ENCODE assay signal across 36 cellular contexts in the genomic region with DNA sequence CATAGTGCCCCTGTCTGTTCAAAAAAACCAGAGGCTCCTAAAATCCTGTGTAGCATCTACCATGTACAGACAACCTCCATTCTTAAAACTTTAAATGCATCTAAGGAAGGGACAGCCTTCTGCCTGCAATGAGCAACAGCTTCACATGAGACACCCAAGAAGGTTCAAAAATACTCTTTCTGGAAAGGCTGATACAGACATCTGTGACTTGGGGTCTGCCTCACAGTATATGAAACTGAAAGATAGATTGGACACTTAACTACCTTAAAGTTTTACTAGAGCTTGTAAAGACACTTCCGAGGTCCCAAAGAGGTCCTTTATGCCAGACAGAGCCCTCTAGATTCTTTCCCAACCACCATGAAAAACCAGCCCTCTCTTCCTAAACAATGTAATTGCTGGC. TPM values are rescaled to one million over a fixed set of nuclear protein-coding genes. Genes with fewer than 3 reads are reported as not detected.
"Had no signal": no experiment of that assay in that cellular context is flagged by ENCODE, and none has a peak within 500 bp of the region (broad histone marks: within the 10 kb centered on the region; RNA-seq: fewer than 3 reads in every experiment).

No MANE protein-coding gene starts in this region.

- H3K9me3 ChIP-seq: SJCRH30 had no signal

- H3K9me3 Mint-ChIP-seq: T-cell had no signal

- H3K27me3 ChIP-seq: SJCRH30 had no signal

- H3K27ac ChIP-seq: KMS-11, PC-9, RWPE1, SJCRH30, SK-N-MC had no signal

- H2AFZ ChIP-seq: PC-9 had no signal

- DNase-seq: Kasumi-1, NCI-H1048, NCI-H1092 treated with DMSO at 0.1 percent for 48 hours, NCI-H1105 treated with DMSO at 0.1 percent for 48 hours, NCI-H1417, NCI-H1436, NCI-H146, NCI-H1694, NCI-H187, NCI-H1930, NCI-H2029 treated with DMSO at 0.1 percent for 48 hours, NCI-H2081 treated with DMSO at 0.1 percent for 48 hours, NCI-H2107, NCI-H2171, NCI-H226, NCI-H446 treated with DMSO at 0.1 percent for 48 hours, NCI-H510A, NCI-H524, NCI-H526, NCI-H69, NCI-H748 treated with DMSO at 0.1 percent for 48 hours, NCI-H82, PC-9, SHP77, SIG-M5, SJCRH30, T-cell had no signal

- H3K9ac ChIP-seq: KMS-11 had no signal

- H3K4me3 Mint-ChIP-seq: T-cell had no signal

- H3K27ac Mint-ChIP-seq: T-cell had no signal

- H3K4me3 ChIP-seq: PC-9, SJCRH30, SK-N-MC had no signal

- H3K4me2 ChIP-seq: KMS-11, PC-9 had no signal

- H3K27me3 Mint-ChIP-seq: T-cell had no signal

- H3K4me1 Mint-ChIP-seq: T-cell had no signal

- H3K4me1 ChIP-seq: SJCRH30 had no signal

- ATAC-seq: Panc1, Right ventricle myocardium inferior, SK-N-SH treated with all-trans-retinoic acid at 6 μM for 48 hours, T-cell had no signal

RNA-seq across cellular contexts. Expression of a gene that starts 28.2 kb away (rescaled TPM):
- total RNA-seq: M059J, RPMI7951, SJCRH30, SK-MEL-5 had no signal
